In genomic region chr12:119746169-119746568, GRCh38 we compare ENCODE assay signal across 8 cellular contexts.
"Had no signal": no experiment of that assay in that cellular context is flagged by ENCODE, and none has a peak within 500 bp of the region (broad histone marks: within the 10 kb centered on the region; RNA-seq: fewer than 3 reads in every experiment).

No MANE protein-coding gene starts in this region.

- H3K4me3 ChIP-seq: GM23248, HAP-1 had no signal

- H3K4me3 Mint-ChIP-seq: HFFc6 had no signal

- H3K27ac ChIP-seq: GM23248, HL-60 had no signal

- DNase-seq: GM23248, GOT3, H7, HFFc6, IMR-90 had no signal

- ATAC-seq: HCT116 had no signal

- H3K27ac Mint-ChIP-seq: HFFc6 had no signal

- H3K9ac ChIP-seq: GM23248 had no signal

- H3K9me3 ChIP-seq: HAP-1 had no signal

- H3K4me1 ChIP-seq: HAP-1 had no signal

- H2AFZ ChIP-seq: GM23248 had no signal
